ENCODE assay signal across 8 cellular contexts in genomic region chr5:83474170-83474796, GRCh38. TPM values are rescaled to one million over a fixed set of nuclear protein-coding genes. Genes with fewer than 3 reads are reported as not detected.
DNase-seq lines count a peak whose midpoint lies in the region; ATAC-seq and TF ChIP-seq lines count a peak whose summit lies in the region.

No MANE protein-coding gene starts in this region.

- TF ChIP-seq EP300 in ovary (IDR thresholded peaks at IDR 0.05): no peak

- no peak for TF ChIP-seq POLR2A in ovary (IDR thresholded peaks at IDR 0.05)

- H3K9me3 ChIP-seq in left ventricle myocardium inferior (replicated peaks) (no peaks in the 10 kb centered on the region), ovary (no peaks in the 10 kb centered on the region)

- intact Hi-C loops in left ventricle myocardium inferior (cut with micrococcal nuclease): no loop called here
- intact Hi-C loops in ovary (cut with DNase I): no loop called here

- H3K27ac ChIP-seq in HL-60 (replicated peaks) (no peak overlapping the region), left ventricle myocardium inferior (replicated peaks) (peak overlapping the region; percentile 81), ovary (no peak overlapping the region)

- no peak for TF ChIP-seq CTCF in HL-60 (IDR thresholded peaks at IDR 0.05; ENCODE audit: insufficient read depth, low read length)
- no peak for TF ChIP-seq CTCF in left ventricle myocardium inferior (IDR thresholded peaks at IDR 0.05; ENCODE audit: borderline replicate concordance)
- TF ChIP-seq CTCF in ovary (IDR thresholded peaks at IDR 0.05): no peak

- H3K4me3 ChIP-seq in HL-60 (replicated peaks; ENCODE audit: insufficient read depth, low read length) (peak overlapping the region; percentile 50), left ventricle myocardium inferior (peak overlapping the region; percentile 67), ovary (peak overlapping the region; percentile 32)

- peaks cover 43% of the 10 kb centered on the region for H3K4me1 ChIP-seq in left ventricle myocardium inferior
- peaks cover 5% of the 10 kb centered on the region for H3K4me1 ChIP-seq in ovary (ENCODE audit: insufficient read depth)

- 0 to 1% (median 0%) methylated on average over 40 to 46 of the region's 46 CpGs for WGBS in ovary, 3 donors

- peak; percentile 84 for DNase-seq in D341Med (ENCODE audit: low spot score)
- no peak for DNase-seq in HL-60 (ENCODE audit: low read depth in 1 of 2, low spot score in 1 of 2)
- DNase-seq in OCI-M1 (lab: John Stamatoyannopoulos, UW): peak; percentile 92
- DNase-seq in amniotic stem cell (lab: John Stamatoyannopoulos, UW): peak; percentile 69
- DNase-seq in left ventricle myocardium inferior: peak; percentile 84
- peak in 3 of 5 donors; percentile 58 to 71 (median 63) for DNase-seq in ovary
- DNase-seq in NCI-H2107 treated with DMSO at 0.1 percent for 48 hours (lab: John Stamatoyannopoulos, UW; ENCODE audit: unreplicated experiment): no peak

- H3K27me3 ChIP-seq in HL-60 (ENCODE audit: insufficient read depth, poor library complexity, severe bottlenecking) (peaks cover 13% of the 10 kb centered on the region), left ventricle myocardium inferior (ENCODE audit: low read depth) (peaks cover 100% of the 10 kb centered on the region), ovary (no peaks in the 10 kb centered on the region)

- peak; percentile 50 for ATAC-seq in GM19452 (IDR thresholded peaks at IDR 0.05; ENCODE audit: unreplicated experiment)

- H3K36me3 ChIP-seq in left ventricle myocardium inferior: no peaks in the 10 kb centered on the region
- no peaks in the 10 kb centered on the region for H3K36me3 ChIP-seq in ovary

RNA-seq across cellular contexts. Expression of gene VCAN, which starts 2.7 kb away (rescaled TPM):
- total RNA-seq in left ventricle myocardium inferior (25.2 TPM), ovary (10 to 100 TPM in 3 of 7 donors, 1 to 10 TPM in 4; 2.2 to 17.4 (median 7.3) TPM)
- polyA plus RNA-seq in ovary: 10 to 100 TPM in 1 of 2 donors, 1 to 10 TPM in 1; 5.5 to 21.3 TPM

Comparison
In these comparisons a context has a peak if more than half of its experiments do, and no peak if none do; other contexts are left out.
1. DNase-seq: peak in D341Med (single experiment), OCI-M1 (single experiment), amniotic stem cell (single experiment), left ventricle myocardium inferior (single experiment) and ovary (3 of 5); none in HL-60 (0 of 2) and NCI-H2107 treated with DMSO at 0.1 percent for 48 hours (single experiment).
2. Peak in every context shown above with its lines, with median percentiles within 50 percentile points of each other: H3K4me3 ChIP-seq.